In the genomic region with DNA sequence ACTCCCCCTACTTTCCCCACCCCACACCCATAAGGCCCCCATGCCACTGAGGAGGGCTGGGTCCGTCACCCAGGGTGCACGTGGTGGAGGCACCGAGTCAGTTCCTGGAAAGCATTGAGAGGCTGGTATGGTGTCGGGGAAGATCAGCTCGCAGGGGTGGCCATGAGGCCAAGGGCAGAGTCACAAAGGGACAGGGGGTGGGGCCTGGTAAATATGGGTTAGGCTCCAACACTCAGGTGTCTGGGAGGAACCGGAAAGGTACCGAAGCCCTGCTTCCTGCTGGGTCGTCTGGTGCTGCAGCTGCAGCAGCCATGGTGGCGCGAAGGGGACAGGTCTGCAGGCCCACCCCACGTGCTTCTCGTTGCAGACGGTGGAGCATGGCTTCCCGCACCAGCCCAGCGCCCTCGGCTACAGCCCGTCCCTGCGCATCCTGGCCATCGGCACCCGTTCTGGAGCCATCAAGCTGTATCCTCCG, we compare ENCODE assay signal across 13 cellular contexts.
"Had no signal": no experiment of that assay in that cellular context is flagged by ENCODE, and none has a peak within 500 bp of the region (broad histone marks: within the 10 kb centered on the region; RNA-seq: fewer than 3 reads in every experiment).

No MANE protein-coding gene starts in this region.

- H3K4me3 ChIP-seq: testis, uterus had no signal

- H3K27me3 ChIP-seq: testis, uterus had no signal

- H3K27ac ChIP-seq: testis, WERI-Rb-1 had no signal

- ATAC-seq: activated CD8-positive, alpha-beta T cell treated with anti-CD3 and anti-CD28 coated beads, Interleukin-2, amount 10 ng/mL, durations not matched to agents 7 days and 5 days; naive thymus-derived CD8-positive, alpha-beta T cell had no signal

- H3K36me3 ChIP-seq: uterus had no signal

- FAIRE-seq: kidney had no signal

- H3K9me3 ChIP-seq: testis, uterus had no signal

- DNase-seq: activated CD4-positive, alpha-beta T cell treated with anti-CD3 and anti-CD28 coated beads for 4 hours; activated CD8-positive, alpha-beta T cell treated with anti-CD3 and anti-CD28 coated beads, Interleukin-2, amount 10 ng/mL, durations not matched to agents 7 days and 5 days; activated naive CD4-positive, alpha-beta T cell treated with anti-CD3 and anti-CD28 coated beads, Interleukin-2, amount 50 U/mL, for 16 hours; amniotic stem cell; kidney; naive thymus-derived CD8-positive, alpha-beta T cell; nucleus accumbens; stimulated activated CD4-positive, alpha-beta T cell treated with anti-CD3 and anti-CD28 coated beads, Interleukin-2, amount 100 ng/mL, for 48 hours; stimulated activated naive CD4-positive, alpha-beta T cell treated with Interleukin-2 at 50 U/mL for 16 hours; T-helper 1 cell; testis; uterus; WERI-Rb-1 had no signal

- H3K4me1 ChIP-seq: uterus had no signal
